ENCODE assay signal across 1 cellular context in the genomic region with DNA sequence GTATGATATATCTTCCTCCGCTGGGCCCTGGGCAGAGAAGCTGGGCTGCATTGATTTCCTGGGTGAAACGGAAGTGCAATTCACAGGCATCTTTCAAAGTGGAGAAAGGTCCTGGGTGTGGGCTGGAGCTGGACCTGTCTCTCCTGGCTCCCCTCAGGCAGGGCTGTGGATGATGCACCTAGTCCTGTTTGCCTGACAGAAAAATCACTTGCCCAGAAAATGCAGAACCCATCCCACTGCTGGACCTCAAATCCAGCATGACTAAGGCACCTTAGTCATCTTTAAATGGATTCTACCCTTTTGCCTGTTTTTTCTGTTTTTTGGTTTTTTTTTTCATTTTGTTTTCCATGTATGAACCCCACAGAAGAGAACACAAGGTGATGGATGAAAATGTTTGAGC.
TF ChIP-seq lines count a peak whose summit lies in the region.

No MANE protein-coding gene starts in this region.

TF ChIP-seq in IMR-90, 13 proteins besides CTCF, POLR2A, EP300 and RAD21:
- TF ChIP-seq CHD1 (IDR thresholded peaks at IDR 0.05; ENCODE audit: low read depth, low read length) (no peak), NFE2L2 (IDR thresholded peaks at IDR 0.05; ENCODE audit: low read depth, low read length) (no peak), MAFK (IDR thresholded peaks at IDR 0.05; ENCODE audit: low read depth, low read length) (no peak)
